ENCODE assay signal across 16 cellular contexts in genomic region chr4:7772708-7773385, GRCh38.
A peak's percentile ranks its signal among the peaks of the same experiment; 100 is the strongest.
DNase-seq lines count a peak whose midpoint lies in the region; ATAC-seq, FAIRE-seq and TF ChIP-seq lines count a peak whose summit lies in the region.
"Had no signal": no experiment of that assay in that cellular context is flagged by ENCODE, and none has a peak within 500 bp of the region (broad histone marks: within the 10 kb centered on the region; RNA-seq: fewer than 3 reads in every experiment).

No MANE protein-coding gene starts in this region.

- H3K9me3 Mint-ChIP-seq in Calu3 (ENCODE audit: low read depth, unreplicated experiment), result no peaks in the 10 kb centered on the region
- no peaks in the 10 kb centered on the region for H3K9me3 Mint-ChIP-seq in central memory CD8-positive, alpha-beta T cell
- H3K9me3 Mint-ChIP-seq: activated T-cell treated with anti-CD3 and anti-CD28 coated beads, Interleukin-2, amount 50 U/mL, for 24 hours; brain; natural killer cell treated with Interleukin-12 subunit alpha and Interleukin-12 subunit beta and Interleukin-15 and Interleukin-18, amount 100 ng/mL, for 72 hours had no signal

- intact Hi-C loops in Calu3 (cut with micrococcal nuclease; ENCODE audit: unreplicated experiment) (no loop called here), kidney (cut with DNase I) (no loop called here), posterior vena cava (cut with DNase I) (no loop called here)

- ATAC-seq in central memory CD8-positive, alpha-beta T cell (replicated peaks; ENCODE audit: extremely low read depth, poor library complexity, severe bottlenecking), result no peak
- ATAC-seq: activated CD4-positive, CD25-positive, alpha-beta regulatory T cell treated with anti-CD3 and anti-CD28 coated beads, Interleukin-2, amount 50 U/mL, for 24 hours; natural killer cell treated with Interleukin-12 subunit alpha and Interleukin-12 subunit beta and Interleukin-15 and Interleukin-18, amount 100 ng/mL, for 72 hours had no signal

- H3K27ac ChIP-seq in kidney (ENCODE audit: low read depth in 2 of 2, low read length in 2 of 2), result no peak overlapping the region

- H3K27me3 Mint-ChIP-seq in Calu3 (ENCODE audit: unreplicated experiment), result no peaks in the 10 kb centered on the region
- H3K27me3 Mint-ChIP-seq in central memory CD8-positive, alpha-beta T cell, result no peaks in the 10 kb centered on the region
- H3K27me3 Mint-ChIP-seq: activated T-cell treated with anti-CD3 and anti-CD28 coated beads, Interleukin-2, amount 50 U/mL, for 24 hours had no signal

- H3K9me3 ChIP-seq in kidney (ENCODE audit: control insufficient read depth in 1 of 2, low read length in 2 of 2) (no peaks in the 10 kb centered on the region), MG63 (no peaks in the 10 kb centered on the region)
- H3K9me3 ChIP-seq: BE2C had no signal

- no peak for DNase-seq in Calu3
- no peak for DNase-seq in central memory CD8-positive, alpha-beta T cell (ENCODE audit: low spot score in 2 of 2)
- DNase-seq in kidney, result peak; percentile 87
- peak; percentile 78 for DNase-seq in posterior vena cava (ENCODE audit: low spot score)
- no peak for DNase-seq in activated T-cell treated with anti-CD3 and anti-CD28 coated beads for 4 hours
- DNase-seq in NCI-H1092 (lab: John Stamatoyannopoulos, UW), result no peak
- DNase-seq in retina, result no peak
- no peak for DNase-seq in MG63
- DNase-seq: activated T-cell treated with anti-CD3 and anti-CD28 coated beads, Interleukin-2, amount 50 U/mL, for 24 hours; EL; NCI-H1436 had no signal

- TF ChIP-seq CTCF in Calu3 (IDR thresholded peaks at IDR 0.05; ENCODE audit: unreplicated experiment), result no peak
- TF ChIP-seq CTCF in kidney (IDR thresholded peaks at IDR 0.05; ENCODE audit: borderline replicate concordance, extremely low read depth, insufficient read depth), result no peak

- no peak overlapping the region for H3K9ac ChIP-seq in kidney (ENCODE audit: low read length in 2 of 2)

- peak overlapping the region in 1 of 2 donors; percentile 37 for H3K4me3 ChIP-seq in kidney (ENCODE audit: low read length in 2 of 2)
- no peak overlapping the region for H3K4me3 ChIP-seq in MG63

- H3K27me3 ChIP-seq in MG63, result no peaks in the 10 kb centered on the region
- H3K27me3 ChIP-seq: BE2C had no signal

- peaks cover 0 to 3% of the 10 kb centered on the region in 2 donors for H3K36me3 ChIP-seq in kidney (ENCODE audit: control insufficient read depth in 1 of 2, insufficient read depth in 2 of 2, low read length in 2 of 2)
- H3K36me3 ChIP-seq in MG63, result peaks cover 13% of the 10 kb centered on the region

- no peak for FAIRE-seq in kidney (lab: Jason Lieb, UNC)
- FAIRE-seq: endothelial cell of umbilical vein had no signal

- CTCF ChIA-PET in Calu3 (lab: Charles Lee), result no interaction called here

- H3K4me1 ChIP-seq in kidney (ENCODE audit: control insufficient read depth in 1 of 2, insufficient read depth in 1 of 2, low read depth in 1 of 2, low read length in 2 of 2), result peaks cover 0 to 3% of the 10 kb centered on the region in 2 donors

- peaks cover 65% of the 10 kb centered on the region for H3K36me3 Mint-ChIP-seq in Calu3 (ENCODE audit: insufficient read depth, unreplicated experiment)
- H3K36me3 Mint-ChIP-seq in central memory CD8-positive, alpha-beta T cell (ENCODE audit: insufficient read depth), result peaks cover 20% of the 10 kb centered on the region
- H3K36me3 Mint-ChIP-seq: natural killer cell treated with Interleukin-12 subunit alpha and Interleukin-12 subunit beta and Interleukin-15 and Interleukin-18, amount 100 ng/mL, for 72 hours had no signal

- peak overlapping the region; percentile 47 for H3K27ac Mint-ChIP-seq in Calu3 (ENCODE audit: unreplicated experiment)
- H3K27ac Mint-ChIP-seq in central memory CD8-positive, alpha-beta T cell (ENCODE audit: low read depth), result peak overlapping the region; percentile 38
- H3K27ac Mint-ChIP-seq: natural killer cell treated with Interleukin-12 subunit alpha and Interleukin-12 subunit beta and Interleukin-15 and Interleukin-18, amount 100 ng/mL, for 72 hours had no signal

- no TSS peak for BruUV-seq in Calu3 (replicated peaks; lab: Mats Ljungman, UMichigan)

- peaks cover 9% of the 10 kb centered on the region for H3K4me1 Mint-ChIP-seq in Calu3 (ENCODE audit: low read depth, unreplicated experiment)
- H3K4me1 Mint-ChIP-seq in central memory CD8-positive, alpha-beta T cell, result peaks cover 24% of the 10 kb centered on the region

- no peak overlapping the region for H3K4me3 Mint-ChIP-seq in Calu3 (ENCODE audit: low read depth, unreplicated experiment)
- H3K4me3 Mint-ChIP-seq in central memory CD8-positive, alpha-beta T cell, result no peak overlapping the region
- H3K4me3 Mint-ChIP-seq: activated T-cell treated with anti-CD3 and anti-CD28 coated beads, Interleukin-2, amount 50 U/mL, for 24 hours; brain; natural killer cell treated with Interleukin-12 subunit alpha and Interleukin-12 subunit beta and Interleukin-15 and Interleukin-18, amount 100 ng/mL, for 72 hours had no signal

Comparison
In these comparisons a context has a peak if more than half of its experiments do, and no peak if none do; other contexts are left out.
1. DNase-seq: peak in kidney (single experiment) and posterior vena cava (single experiment); none in Calu3 (single experiment), central memory CD8-positive, alpha-beta T cell (0 of 2), activated T-cell treated with anti-CD3 and anti-CD28 coated beads for 4 hours (single experiment), NCI-H1092 (single experiment), retina (single experiment) and MG63 (single experiment).